ENCODE assay signal across 17 cellular contexts in the genomic region with DNA sequence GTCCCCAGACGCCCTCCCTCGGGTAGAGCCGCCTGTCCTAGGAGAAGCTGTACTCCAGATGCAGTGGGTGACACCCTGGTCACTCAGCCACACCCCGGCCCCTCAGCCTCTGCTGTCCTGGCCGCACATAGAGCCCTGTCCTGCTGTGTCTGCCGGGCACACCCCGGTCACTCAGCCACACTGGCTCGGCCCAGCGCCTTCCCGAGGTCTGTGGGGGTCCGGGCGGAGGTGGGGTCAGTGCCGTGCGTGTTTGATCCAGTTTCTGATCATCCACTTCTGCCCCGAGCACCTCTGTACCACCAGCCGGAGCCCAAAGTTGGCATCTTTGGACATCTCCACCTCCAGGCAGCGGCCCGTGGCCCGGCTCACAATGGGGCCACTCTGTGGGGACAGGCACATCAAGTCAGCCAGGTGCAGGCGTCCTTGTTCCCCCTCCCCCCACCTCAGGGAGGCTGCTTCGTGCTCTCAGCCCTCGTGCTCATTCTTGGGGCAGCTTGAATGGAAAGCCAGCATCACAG.
"Had no signal": no experiment of that assay in that cellular context is flagged by ENCODE, and none has a peak within 500 bp of the region (broad histone marks: within the 10 kb centered on the region; RNA-seq: fewer than 3 reads in every experiment).

No MANE protein-coding gene starts in this region.

- H3K4me3 Mint-ChIP-seq: naive thymus-derived CD4-positive, alpha-beta T cell; natural killer cell; nephron; neural progenitor cell; stimulated activated effector memory CD8-positive, alpha-beta T cell treated with anti-CD3 and anti-CD28 coated beads, Interleukin-12 subunit alpha, Interleukin-12 subunit beta, amount 100 ng/mL, for 72 hours; stimulated activated naive B cell treated with anti-CD40 and anti-IgM and Interleukin-4, amounts not matched to agents 10 μg/mL and 1 μg/mL and 100 μg/mL, for 72 hours had no signal

- DNase-seq: naive thymus-derived CD4-positive, alpha-beta T cell; natural killer cell; retina; sigmoid colon; stimulated activated CD4-positive, alpha-beta T cell treated with anti-CD3 and anti-CD28 coated beads, Interleukin-15, amount 100 ng/mL, for 24 hours; stimulated activated CD4-positive, alpha-beta T cell treated with anti-CD3 and anti-CD28 coated beads, Interleukin-2, amount 100 ng/mL, for 24 hours; stimulated activated CD4-positive, alpha-beta T cell treated with anti-CD3 and anti-CD28 coated beads, Interleukin-2, amount 100 ng/mL, for 48 hours; stimulated activated CD4-positive, alpha-beta T cell treated with anti-CD3 and anti-CD28 coated beads, Interleukin-4, amount 100 ng/mL, for 24 hours; stimulated activated naive B cell treated with anti-CD40 and anti-IgM and Interleukin-4, amounts not matched to agents 10 μg/mL and 1 μg/mL and 100 μg/mL, for 72 hours; stimulated activated naive CD4-positive, alpha-beta T cell treated with Interleukin-2 at 50 U/mL for 16 hours; stomach; thyroid gland; trophoblast cell had no signal

- H3K27me3 Mint-ChIP-seq: naive thymus-derived CD4-positive, alpha-beta T cell had no signal

- ATAC-seq: naive thymus-derived CD4-positive, alpha-beta T cell; natural killer cell; pancreas; stimulated activated effector memory CD8-positive, alpha-beta T cell treated with anti-CD3 and anti-CD28 coated beads, Interleukin-12 subunit alpha, Interleukin-12 subunit beta, amount 100 ng/mL, for 72 hours; stimulated activated naive B cell treated with anti-CD40 and anti-IgM and Interleukin-4, amounts not matched to agents 10 μg/mL and 1 μg/mL and 100 μg/mL, for 72 hours had no signal

- H3K27ac Mint-ChIP-seq: naive thymus-derived CD4-positive, alpha-beta T cell; natural killer cell; nephron; neural progenitor cell; stimulated activated effector memory CD8-positive, alpha-beta T cell treated with anti-CD3 and anti-CD28 coated beads, Interleukin-12 subunit alpha, Interleukin-12 subunit beta, amount 100 ng/mL, for 72 hours; stimulated activated naive B cell treated with anti-CD40 and anti-IgM and Interleukin-4, amounts not matched to agents 10 μg/mL and 1 μg/mL and 100 μg/mL, for 72 hours had no signal

- H3K36me3 Mint-ChIP-seq: natural killer cell; stimulated activated effector memory CD8-positive, alpha-beta T cell treated with anti-CD3 and anti-CD28 coated beads, Interleukin-12 subunit alpha, Interleukin-12 subunit beta, amount 100 ng/mL, for 72 hours had no signal

- H3K4me1 Mint-ChIP-seq: naive thymus-derived CD4-positive, alpha-beta T cell; natural killer cell; nephron; stimulated activated effector memory CD8-positive, alpha-beta T cell treated with anti-CD3 and anti-CD28 coated beads, Interleukin-12 subunit alpha, Interleukin-12 subunit beta, amount 100 ng/mL, for 72 hours; stimulated activated naive B cell treated with anti-CD40 and anti-IgM and Interleukin-4, amounts not matched to agents 10 μg/mL and 1 μg/mL and 100 μg/mL, for 72 hours had no signal

- H3K9me3 Mint-ChIP-seq: natural killer cell had no signal
